21 cellular contexts compared by ENCODE assay signal in genomic region chr2:58055027-58055786, GRCh38. TPM values are rescaled to one million over a fixed set of nuclear protein-coding genes. Genes with fewer than 3 reads are reported as not detected.
A peak's percentile ranks its signal among the peaks of the same experiment; 100 is the strongest.
DNase-seq lines count a peak whose midpoint lies in the region; ATAC-seq, FAIRE-seq and TF ChIP-seq lines count a peak whose summit lies in the region.
"Had no signal": no experiment of that assay in that cellular context is flagged by ENCODE, and none has a peak within 500 bp of the region (broad histone marks: within the 10 kb centered on the region; RNA-seq: fewer than 3 reads in every experiment).

No MANE protein-coding gene starts in this region.

- H3K9me3 Mint-ChIP-seq in H9, result no peaks in the 10 kb centered on the region
- H3K9me3 Mint-ChIP-seq: activated T-helper 17 cell treated with anti-CD3 and anti-CD28 coated beads, Interleukin-2, amount 50 U/mL, for 72 hours; central memory CD8-positive, alpha-beta T cell; naive thymus-derived CD4-positive, alpha-beta T cell had no signal

- no peaks in the 10 kb centered on the region for H3K79me1 ChIP-seq in H9 (ENCODE audit: insufficient read depth, low read depth, low read length, poor library complexity, severe bottlenecking)

- no peaks in the 10 kb centered on the region for H3K23me2 ChIP-seq in H9 (ENCODE audit: insufficient read length, low read depth, low read length, poor library complexity, severe bottlenecking)

- peaks cover 0 to 11% (median 0%) of the 10 kb centered on the region in 3 experiments; a peak in 3 of 7 replicates for H3K36me3 Mint-ChIP-seq in H9 (ENCODE audit: insufficient read depth in 1 of 3, low read depth in 3 of 3)

- ATAC-seq in Right ventricle myocardium inferior, result no peak
- no peak for ATAC-seq in left cardiac atrium
- ATAC-seq in HG02870 (IDR thresholded peaks at IDR 0.05; ENCODE audit: unreplicated experiment), result peak; percentile 66
- no peak for ATAC-seq in GM18907 (IDR thresholded peaks at IDR 0.05; ENCODE audit: unreplicated experiment)
- ATAC-seq in GM19023 (IDR thresholded peaks at IDR 0.05; ENCODE audit: unreplicated experiment), result no peak
- ATAC-seq: activated T-helper 17 cell treated with anti-CD3 and anti-CD28 coated beads, Interleukin-2, amount 50 U/mL, for 72 hours; HepG2; left lung; naive thymus-derived CD4-positive, alpha-beta T cell had no signal

- no peak overlapping the region for H4K5ac ChIP-seq in H9 (ENCODE audit: insufficient read length, low read depth, low read length)

- no peak overlapping the region for H2BK12ac ChIP-seq in H9 (ENCODE audit: insufficient read length, low read depth, low read length)

- H3T11ph ChIP-seq in H9 (ENCODE audit: low read length), result no peak overlapping the region

- no peak overlapping the region for H4K8ac ChIP-seq in H9 (replicated peaks; ENCODE audit: insufficient read length, low read depth, low read length)

- H2AK5ac ChIP-seq in H9 (ENCODE audit: insufficient read length, low read length), result no peak overlapping the region

- no peak overlapping the region for H3K4ac ChIP-seq in H9 (ENCODE audit: low read depth, low read length)

- H3K18ac ChIP-seq in H9 (ENCODE audit: insufficient read length, low read depth, low read length), result no peak overlapping the region

- FAIRE-seq in urothelium cell line (lab: Jason Lieb, UNC), result peak; percentile 20
- FAIRE-seq: HepG2 had no signal

- H3K27ac ChIP-seq in H9 (ENCODE audit: insufficient read length, low read depth, low read length), result no peak overlapping the region
- H3K27ac ChIP-seq: left lung, psoas muscle had no signal

- no peaks in the 10 kb centered on the region for H3K27me3 ChIP-seq in H9 (ENCODE audit: insufficient read depth, low read length)
- H3K27me3 ChIP-seq: left lung had no signal

- H3K9me3 ChIP-seq in H9 (ENCODE audit: control insufficient read depth, low read depth, low read length), result no peaks in the 10 kb centered on the region
- H3K9me3 ChIP-seq: left lung, psoas muscle had no signal

- WGBS in H9 (ENCODE audit: extremely low coverage, insufficient read length, low lambda C conversion rate), result no CpG with 5 or more reads among the region's 2 CpGs

- no peak overlapping the region for H4K91ac ChIP-seq in H9 (ENCODE audit: insufficient read length, low read depth, low read length)

- no peak overlapping the region for H3K14ac ChIP-seq in H9 (ENCODE audit: insufficient read depth, low read length)

- H2BK20ac ChIP-seq in H9 (ENCODE audit: low read depth, low read length, poor library complexity, severe bottlenecking), result no peak overlapping the region

- no peak overlapping the region for H2AFZ ChIP-seq in H9 (ENCODE audit: low read length)

- no peaks in the 10 kb centered on the region for H3K27me3 Mint-ChIP-seq in H9 (ENCODE audit: low read depth)
- H3K27me3 Mint-ChIP-seq: activated naive CD8-positive, alpha-beta T cell; activated T-helper 17 cell treated with anti-CD3 and anti-CD28 coated beads, Interleukin-2, amount 50 U/mL, for 72 hours; central memory CD8-positive, alpha-beta T cell; naive thymus-derived CD4-positive, alpha-beta T cell had no signal

- H3K4me3 Mint-ChIP-seq in H9, result no peak overlapping the region
- H3K4me3 Mint-ChIP-seq: activated naive CD8-positive, alpha-beta T cell; activated T-helper 17 cell treated with anti-CD3 and anti-CD28 coated beads, Interleukin-2, amount 50 U/mL, for 72 hours; central memory CD8-positive, alpha-beta T cell; naive thymus-derived CD4-positive, alpha-beta T cell had no signal

- no peak overlapping the region for H2BK120ac ChIP-seq in H9 (ENCODE audit: low read depth, low read length, poor library complexity, severe bottlenecking)

- TF ChIP-seq CTCF in H9 (conservative IDR thresholded peaks at IDR 0.05), result no peak

- no peak overlapping the region for H2BK5ac ChIP-seq in H9 (ENCODE audit: insufficient read length, low read length)

- H3K9ac ChIP-seq in H9 (ENCODE audit: extremely low read depth, insufficient read length, low read length), result no peak overlapping the region

- H3K4me1 ChIP-seq in H9 (ENCODE audit: insufficient read depth, low read length), result peaks cover 4% of the 10 kb centered on the region; the same call in 1 of the 2 replicates
- H3K4me1 ChIP-seq: left lung had no signal

- DNase-seq in Right ventricle myocardium inferior (ENCODE audit: missing footprints) (peak; percentile 66), left cardiac atrium (no peak), NCI-H524 treated with DMSO at 0.1 percent for 48 hours (lab: John Stamatoyannopoulos, UW) (peak; percentile 4), urothelium cell line (ENCODE audit: low spot score) (no peak), H9 (no peak)
- DNase-seq: activated CD4-positive, alpha-beta T cell treated with anti-CD3 and anti-CD28 coated beads, Interleukin-2, amount 50 U/mL, for 4 hours; aorta; COR-L47; hypothalamus; left lung; naive thymus-derived CD4-positive, alpha-beta T cell; nucleus accumbens; psoas muscle; trophoblast cell had no signal

- no peak overlapping the region for H3K23ac ChIP-seq in H9 (ENCODE audit: insufficient read length, low read depth, low read length)

- H3K4me1 Mint-ChIP-seq in H9, result peaks cover 39 to 40% of the 10 kb centered on the region in 2 experiments
- H3K4me1 Mint-ChIP-seq: activated T-helper 17 cell treated with anti-CD3 and anti-CD28 coated beads, Interleukin-2, amount 50 U/mL, for 72 hours had no signal

- intact Hi-C loops in Right ventricle myocardium inferior (cut with DNase I) (no loop called here), left cardiac atrium (cut with DNase I) (no loop called here)

- no peaks in the 10 kb centered on the region for H3K79me2 ChIP-seq in H9 (ENCODE audit: insufficient read depth, low read length)

- no peak overlapping the region for H3K56ac ChIP-seq in H9 (ENCODE audit: insufficient read length, low read depth, low read length)

- H3K27ac Mint-ChIP-seq in H9, result peak overlapping the region in 1 of 3 experiments; percentile 62; a peak in 1 of 7 replicates
- H3K27ac Mint-ChIP-seq: activated naive CD8-positive, alpha-beta T cell; activated T-helper 17 cell treated with anti-CD3 and anti-CD28 coated beads, Interleukin-2, amount 50 U/mL, for 72 hours; naive thymus-derived CD4-positive, alpha-beta T cell had no signal

- H4K20me1 ChIP-seq in H9 (ENCODE audit: control insufficient read depth, insufficient read depth, insufficient read length), result no peaks in the 10 kb centered on the region

- H3K4me2 ChIP-seq in H9 (ENCODE audit: insufficient read depth, insufficient read length, low read length), result no peak overlapping the region

- no peak overlapping the region for H2BK15ac ChIP-seq in H9 (ENCODE audit: low read depth, low read length)

RNA-seq across cellular contexts. Expression of gene VRK2, which starts 8.6 kb away (rescaled TPM):
- total RNA-seq in Right ventricle myocardium inferior (29.4 TPM), left cardiac atrium (10 to 100 TPM; 20.5 to 24.2 TPM), H9 (2021) (22.6 and 23.8 TPM in 2 replicates)

Comparison
In these comparisons a context has a peak if more than half of its experiments do, and no peak if none do; other contexts are left out.
1. DNase-seq: peak in Right ventricle myocardium inferior (single experiment) and NCI-H524 treated with DMSO at 0.1 percent for 48 hours (single experiment); none in left cardiac atrium (single experiment), urothelium cell line (single experiment) and H9 (single experiment).